Comparison of ENCODE assay signal across 19 cellular contexts in genomic region chr1:18336811-18337210, GRCh38.
A peak's percentile ranks its signal among the peaks of the same experiment; 100 is the strongest.
DNase-seq lines count a peak whose midpoint lies in the region; ATAC-seq and FAIRE-seq lines count a peak whose summit lies in the region.
"Had no signal": no experiment of that assay in that cellular context is flagged by ENCODE, and none has a peak within 500 bp of the region (broad histone marks: within the 10 kb centered on the region; RNA-seq: fewer than 3 reads in every experiment).

No MANE protein-coding gene starts in this region.

- in situ Hi-C loops in Caki2 (cut with HindIII; ENCODE audit: low pct_unique_long_range_greater_than_20kb, low sequenced_read_pairs), result no loop called here

- FAIRE-seq in RCC 7860 (lab: Jason Lieb, UNC), result peak; percentile 60
- FAIRE-seq: GM12878, GM19239, H1 had no signal

- peak; percentile 38 for DNase-seq in Caki2 (ENCODE audit: low read depth)
- DNase-seq in Daoy (ENCODE audit: low read depth), result peak; percentile 33
- peak; percentile 70 for DNase-seq in RCC 7860 (ENCODE audit: low spot score)
- DNase-seq in kidney tubule cell (ENCODE audit: low spot score), result peak; percentile 85
- DNase-seq: C1 segment of cervical spinal cord; CD4-positive, alpha-beta memory T cell; COR-L47; DMS153; DND-41; EL; GDM1; GM23248; H7; HCEC 1CT had no signal

- ATAC-seq in HG02798 (IDR thresholded peaks at IDR 0.05; ENCODE audit: poor library complexity, unreplicated experiment), result no peak
- no peak for ATAC-seq in HG02981 (IDR thresholded peaks at IDR 0.05; ENCODE audit: unreplicated experiment)
- ATAC-seq: GM12878 had no signal

Comparison
In these comparisons a context has a peak if more than half of its experiments do, and no peak if none do; other contexts are left out.
1. DNase-seq: peak in every context shown above with its lines; median percentile 85 in kidney tubule cell; 70 in RCC 7860; 38 in Caki2; 33 in Daoy.